Comparison of ENCODE assay signal across 19 cellular contexts in the genomic region with DNA sequence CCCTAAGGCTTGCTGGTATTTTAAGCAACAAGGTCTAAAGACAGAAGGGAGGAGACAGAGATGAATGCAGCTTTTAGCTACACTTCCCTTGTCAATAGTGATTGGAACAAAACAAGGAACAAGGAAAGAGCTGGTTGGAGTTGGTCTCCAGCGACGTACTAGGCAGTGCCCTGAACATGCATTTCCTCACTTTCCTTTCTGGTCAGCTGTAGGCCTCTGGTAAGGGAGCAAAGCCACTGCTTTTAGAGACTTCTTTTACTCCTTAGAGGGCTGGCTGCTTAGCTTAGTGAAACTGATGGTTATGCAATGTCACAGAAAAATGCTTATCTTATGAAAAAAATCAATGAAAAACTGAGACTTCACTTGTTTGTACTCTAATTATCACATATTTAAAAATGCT.
"Had no signal": no experiment of that assay in that cellular context is flagged by ENCODE, and none has a peak within 500 bp of the region (broad histone marks: within the 10 kb centered on the region; RNA-seq: fewer than 3 reads in every experiment).

No MANE protein-coding gene starts in this region.

- H3K36me3 ChIP-seq: sigmoid colon, stomach had no signal

- DNase-seq: activated B cell treated with CpG ODN at 0.5 μM for 24 hours; activated CD4-positive, alpha-beta memory T cell treated with anti-CD3 and anti-CD28 coated beads for 36 hours; activated CD4-positive, alpha-beta T cell treated with anti-CD3 and anti-CD28 coated beads for 4 hours; activated naive CD8-positive, alpha-beta T cell treated with anti-CD3 and anti-CD28 coated beads for 36 hours; amygdala; central memory CD4-positive, alpha-beta T cell; endodermal cell; foreskin fibroblast; hypothalamus; kidney; mesendoderm; naive thymus-derived CD8-positive, alpha-beta T cell; psoas muscle; sigmoid colon; stimulated activated CD4-positive, alpha-beta T cell treated with anti-CD3 and anti-CD28 coated beads, Interleukin-4, amount 100 ng/mL, for 24 hours; stomach; testis had no signal

- H3K27ac ChIP-seq: epithelial cell of prostate, psoas muscle, sigmoid colon, stomach, testis had no signal

- H3K4me3 ChIP-seq: psoas muscle, sigmoid colon, stomach, testis had no signal

- H3K4me1 ChIP-seq: psoas muscle, sigmoid colon, testis had no signal

- H3K9me3 ChIP-seq: psoas muscle, sigmoid colon, stomach, testis had no signal

- ATAC-seq: naive thymus-derived CD8-positive, alpha-beta T cell; stimulated activated effector memory CD8-positive, alpha-beta T cell treated with anti-CD3 and anti-CD28 coated beads, Interleukin-12 subunit alpha, Interleukin-12 subunit beta, amount 100 ng/mL, for 72 hours had no signal

- H3K27me3 ChIP-seq: sigmoid colon, stomach, testis had no signal
